10 cellular contexts compared by ENCODE assay signal in the genomic region with DNA sequence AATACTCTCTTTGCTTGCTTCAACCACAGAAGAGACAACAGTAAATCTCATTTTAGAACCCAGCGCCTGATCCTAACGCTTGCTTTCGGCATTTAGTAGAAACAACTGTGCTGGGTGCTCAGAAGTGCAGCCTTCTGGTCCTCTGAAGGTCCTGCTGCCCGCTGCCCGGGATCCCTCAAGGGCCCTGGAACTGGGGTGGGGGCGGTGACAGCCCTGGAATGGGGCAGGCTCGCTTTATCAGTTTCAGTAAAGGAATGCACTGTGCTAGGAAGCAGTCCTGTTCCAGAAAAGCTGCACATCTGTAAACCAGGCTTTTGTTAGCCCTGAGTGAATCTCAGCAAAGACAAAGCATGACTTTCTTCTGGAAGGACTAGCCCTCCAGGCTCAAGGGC.
DNase-seq lines count a peak whose midpoint lies in the region; ATAC-seq and TF ChIP-seq lines count a peak whose summit lies in the region.
"Had no signal": no experiment of that assay in that cellular context is flagged by ENCODE, and none has a peak within 500 bp of the region (broad histone marks: within the 10 kb centered on the region; RNA-seq: fewer than 3 reads in every experiment).

No MANE protein-coding gene starts in this region.

- H3K27ac ChIP-seq in layer of hippocampus (ENCODE audit: low read depth, low read length): peak overlapping the region; percentile 68

- DNase-seq in H7 (peak; percentile 57), chondrocyte (ENCODE audit: low spot score) (no peak), NOMO-1 (lab: John Stamatoyannopoulos, UW; ENCODE audit: unreplicated experiment in 2 of 2) (no peak), glutamatergic neuron (no peak)
- DNase-seq: effector CD4-positive, alpha-beta T cell; NCI-H1092 treated with DMSO at 0.1 percent for 48 hours had no signal

- H3K27ac Mint-ChIP-seq in chondrocyte (ENCODE audit: unreplicated experiment) (peak overlapping the region; percentile 99), glutamatergic neuron (ENCODE audit: unreplicated experiment) (no peak overlapping the region)
- H3K27ac Mint-ChIP-seq in stimulated activated memory B cell treated with anti-CD40 and anti-IgM and Interleukin-4, amounts not matched to agents 10 μg/mL and 1 μg/mL and 100 μg/mL, for 72 hours: no peak overlapping the region

- H3K4me2 ChIP-seq in skeletal muscle satellite cell (ENCODE audit: low read length): peak overlapping the region; percentile 77

- H3K9ac ChIP-seq in skeletal muscle satellite cell (ENCODE audit: low read depth, low read length): peak overlapping the region; percentile 61

- H3K4me3 ChIP-seq in H7 (ENCODE audit: insufficient read depth, low read depth, low read length): no peak overlapping the region
- peak overlapping the region; percentile 58 for H3K4me3 ChIP-seq in skeletal muscle satellite cell (ENCODE audit: low read length)

- H3K4me3 Mint-ChIP-seq in chondrocyte (ENCODE audit: unreplicated experiment) (peak overlapping the region; percentile 38), glutamatergic neuron (ENCODE audit: unreplicated experiment) (no peak overlapping the region)
- no peak overlapping the region for H3K4me3 Mint-ChIP-seq in stimulated activated memory B cell treated with anti-CD40 and anti-IgM and Interleukin-4, amounts not matched to agents 10 μg/mL and 1 μg/mL and 100 μg/mL, for 72 hours

- peaks cover 46% of the 10 kb centered on the region for H3K4me1 ChIP-seq in skeletal muscle satellite cell (ENCODE audit: control insufficient read depth, insufficient read depth, low read length)

- peaks cover 92% of the 10 kb centered on the region for H3K4me1 Mint-ChIP-seq in chondrocyte (ENCODE audit: low read depth)
- H3K4me1 Mint-ChIP-seq in glutamatergic neuron (ENCODE audit: low read depth, unreplicated experiment): peaks cover 14% of the 10 kb centered on the region
- peaks cover 9% of the 10 kb centered on the region for H3K4me1 Mint-ChIP-seq in stimulated activated memory B cell treated with anti-CD40 and anti-IgM and Interleukin-4, amounts not matched to agents 10 μg/mL and 1 μg/mL and 100 μg/mL, for 72 hours

- H3K36me3 ChIP-seq in H7 (replicated peaks; ENCODE audit: control insufficient read depth, insufficient read depth, low read length) (no peaks in the 10 kb centered on the region), skeletal muscle satellite cell (ENCODE audit: insufficient read depth, low read length) (peaks cover 54% of the 10 kb centered on the region)

- H3K27me3 Mint-ChIP-seq in chondrocyte (ENCODE audit: low read depth) (no peaks in the 10 kb centered on the region), glutamatergic neuron (ENCODE audit: unreplicated experiment) (no peaks in the 10 kb centered on the region)
- no peaks in the 10 kb centered on the region for H3K27me3 Mint-ChIP-seq in stimulated activated memory B cell treated with anti-CD40 and anti-IgM and Interleukin-4, amounts not matched to agents 10 μg/mL and 1 μg/mL and 100 μg/mL, for 72 hours

- H3K9me3 Mint-ChIP-seq in chondrocyte (ENCODE audit: low read depth) (no peaks in the 10 kb centered on the region), glutamatergic neuron (ENCODE audit: unreplicated experiment) (no peaks in the 10 kb centered on the region)
- no peaks in the 10 kb centered on the region for H3K9me3 Mint-ChIP-seq in stimulated activated memory B cell treated with anti-CD40 and anti-IgM and Interleukin-4, amounts not matched to agents 10 μg/mL and 1 μg/mL and 100 μg/mL, for 72 hours

- ATAC-seq in GM18520 (IDR thresholded peaks at IDR 0.05; ENCODE audit: unreplicated experiment): no peak
- no peak for ATAC-seq in stimulated activated memory B cell treated with anti-CD40 and anti-IgM and Interleukin-4, amounts not matched to agents 10 μg/mL and 1 μg/mL and 100 μg/mL, for 72 hours

- H3K36me3 Mint-ChIP-seq in chondrocyte (ENCODE audit: low read depth) (peaks cover 29% of the 10 kb centered on the region), glutamatergic neuron (ENCODE audit: unreplicated experiment) (no peaks in the 10 kb centered on the region)
- H3K36me3 Mint-ChIP-seq in stimulated activated memory B cell treated with anti-CD40 and anti-IgM and Interleukin-4, amounts not matched to agents 10 μg/mL and 1 μg/mL and 100 μg/mL, for 72 hours: peaks cover 45% of the 10 kb centered on the region

- H3K9me3 ChIP-seq in skeletal muscle satellite cell (replicated peaks; ENCODE audit: low read length): no peaks in the 10 kb centered on the region

- TF ChIP-seq CTCF in chondrocyte (IDR thresholded peaks at IDR 0.05): no peak
- TF ChIP-seq CTCF in glutamatergic neuron (IDR thresholded peaks at IDR 0.05; ENCODE audit: partially characterized antibody, unreplicated experiment): no peak

- H3K27me3 ChIP-seq in H7 (ENCODE audit: control insufficient read depth, insufficient read depth, low read length): no peaks in the 10 kb centered on the region
- no peaks in the 10 kb centered on the region for H3K27me3 ChIP-seq in layer of hippocampus (ENCODE audit: control insufficient read depth, insufficient read depth, low read length)
- H3K27me3 ChIP-seq in skeletal muscle satellite cell (ENCODE audit: control insufficient read depth, insufficient read depth, low read length): no peaks in the 10 kb centered on the region
